In the genomic region with DNA sequence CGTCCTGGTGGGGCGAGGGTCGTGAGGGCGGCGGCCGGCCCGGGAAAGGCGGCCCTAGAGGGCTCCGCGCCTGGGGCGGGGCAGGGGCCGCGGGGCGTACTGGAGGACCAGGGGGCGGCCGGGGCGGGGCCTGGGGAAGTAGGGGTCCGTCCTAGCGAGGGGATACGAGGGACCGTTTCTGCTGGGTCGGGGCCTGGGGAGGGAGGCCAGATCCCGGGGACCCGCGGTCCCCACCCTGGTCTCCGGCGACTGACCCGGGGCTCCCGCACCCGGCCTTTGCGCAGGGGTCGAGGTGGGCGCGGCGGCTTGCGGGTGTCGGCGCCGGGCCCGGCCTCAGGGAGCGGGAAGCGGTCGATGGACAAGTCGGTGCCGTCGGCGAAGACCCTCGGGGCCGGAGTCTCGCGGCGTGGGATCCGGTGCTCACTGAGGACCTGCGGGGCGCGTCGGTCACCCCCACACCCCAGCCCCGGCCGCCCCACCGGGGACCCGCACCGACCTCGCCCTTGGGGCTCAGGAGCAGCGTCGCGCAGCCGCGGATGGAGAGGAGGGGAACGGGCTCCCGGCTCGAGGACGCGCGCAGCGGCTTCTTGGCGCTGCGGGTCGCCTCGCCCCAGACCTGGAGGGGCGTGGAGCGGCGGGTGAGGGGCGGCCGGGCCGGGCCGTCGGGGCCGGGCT, we compare ENCODE assay signal across 9 cellular contexts. TPM values are rescaled to one million over a fixed set of nuclear protein-coding genes. Genes with fewer than 3 reads are reported as not detected.
DNase-seq lines count a peak whose midpoint lies in the region; ATAC-seq, FAIRE-seq and TF ChIP-seq lines count a peak whose summit lies in the region.
"Had no signal": no experiment of that assay in that cellular context is flagged by ENCODE, and none has a peak within 500 bp of the region (broad histone marks: within the 10 kb centered on the region; RNA-seq: fewer than 3 reads in every experiment).

No MANE protein-coding gene starts in this region.

- BruUV-seq in HepG2 (replicated peaks; lab: Mats Ljungman, UMichigan), result no TSS peak

- no peak overlapping the region for H3K9ac ChIP-seq in HepG2 (ENCODE audit: insufficient read depth, low read depth, low read length)

- H3K4me1 ChIP-seq in right lobe of liver (peaks cover 0 to 21% (median 2%) of the 10 kb centered on the region in 4 donors), HepG2 (ENCODE audit: insufficient read depth, low read length) (peaks cover 80% of the 10 kb centered on the region), ascending aorta (peaks cover 16 to 18% of the 10 kb centered on the region in 2 donors), left lung (peaks cover 16 to 33% of the 10 kb centered on the region in 2 donors), vagina (peaks cover 27% of the 10 kb centered on the region)

- FAIRE-seq in HepG2 (lab: Jason Lieb, UNC), result no peak

- 18% methylated on average over 10 of the region's 88 CpGs for WGBS in right lobe of liver (ENCODE audit: insufficient coverage, low coverage, low lambda C conversion rate, missing lambda C conversion rate)
- 95% methylated on average over 72 of the region's 88 CpGs for WGBS in HepG2 (ENCODE audit: low lambda C conversion rate)

- POLR2A ChIA-PET in HepG2 (lab: Yijun Ruan, JAX), result interaction anchor here (1.0 to 1.4 kb wide), 3 partner anchors 20 to 172 kb away, joined by 3 to 4 read pairs (median 4); no protein-coding TSS in a partner anchor

- TF ChIP-seq EP300 in HepG2 (IDR thresholded peaks at IDR 0.05; ENCODE audit: low read depth in 2 of 2, low read length in 2 of 2), result no peak
- no peak for TF ChIP-seq EP300 in HepG2 (CRISPR knock-in tag; IDR thresholded peaks at IDR 0.05; ENCODE audit: borderline replicate concordance)

- no peak overlapping the region for H2AFZ ChIP-seq in HepG2 (ENCODE audit: low read length)

- TF ChIP-seq RAD21 in HepG2 (CRISPR knock-in tag; IDR thresholded peaks at IDR 0.05), result no peak

- ATAC-seq in right lobe of liver (no peak), HepG2 (no peak), left lung (peak; percentile 2), HG03039 (IDR thresholded peaks at IDR 0.05; ENCODE audit: unreplicated experiment) (no peak), GM18517 (IDR thresholded peaks at IDR 0.05; ENCODE audit: unreplicated experiment) (no peak)

- TF ChIP-seq POLR2A in right lobe of liver (IDR thresholded peaks at IDR 0.05) (no peak), HepG2 (IDR thresholded peaks at IDR 0.05; ENCODE audit: insufficient read depth in 1 of 2, low read depth in 2 of 2, low read length in 2 of 2) (no peak), vagina (IDR thresholded peaks at IDR 0.05) (no peak)

- H3K27me3 ChIP-seq in right lobe of liver, result no peaks in the 10 kb centered on the region
- H3K27me3 ChIP-seq in HepG2 (ENCODE audit: control insufficient read depth in 1 of 2, insufficient read depth in 2 of 2, low read length in 2 of 2), result peaks cover 4 to 8% of the 10 kb centered on the region in 2 experiments; a peak in 3 of 5 replicates
- peaks cover 25% of the 10 kb centered on the region for H3K27me3 ChIP-seq in ascending aorta
- H3K27me3 ChIP-seq in left lung, result peaks cover 28 to 74% of the 10 kb centered on the region in 2 donors
- peaks cover 14% of the 10 kb centered on the region for H3K27me3 ChIP-seq in vagina

- H3K27ac ChIP-seq in right lobe of liver (no peak overlapping the region), HepG2 (ENCODE audit: extremely low read length, insufficient read depth, low read length) (no peak overlapping the region), ascending aorta (no peak overlapping the region), left lung (no peak overlapping the region), vagina (no peak overlapping the region)

- in situ Hi-C loops in HepG2 (cut with HindIII; ENCODE audit: extremely low pct_ligation_motif_present, low pct_unique_long_range_greater_than_20kb), result loop anchor here (5.0 to 10.0 kb wide), 2 partner anchors 42 to 69 kb away; a partner anchor contains a TSS

- H3K79me2 ChIP-seq in HepG2 (ENCODE audit: insufficient read depth, low read length), result no peaks in the 10 kb centered on the region

- CTCF ChIA-PET in HepG2 (lab: Yijun Ruan, JAX; ENCODE audit: low intra/inter-chr PET ratio, low total read pairs), result interaction anchor here (0.9 kb wide), 1 partner anchor 172 kb away, joined by 3 read pairs; no protein-coding TSS in a partner anchor

- H3K36me3 ChIP-seq in right lobe of liver (no peaks in the 10 kb centered on the region), HepG2 (replicated peaks in 1 of 2; ENCODE audit: control insufficient read depth in 1 of 2, insufficient read depth in 2 of 2, low read length in 2 of 2) (no peaks in the 10 kb centered on the region), ascending aorta (no peaks in the 10 kb centered on the region), left lung (no peaks in the 10 kb centered on the region), vagina (no peaks in the 10 kb centered on the region)

- no peak for TF ChIP-seq CTCF in right lobe of liver (IDR thresholded peaks at IDR 0.05)
- TF ChIP-seq CTCF in HepG2 (CRISPR knock-in tag; IDR thresholded peaks at IDR 0.05), result no peak
- TF ChIP-seq CTCF in ascending aorta (IDR thresholded peaks at IDR 0.05), result no peak
- TF ChIP-seq CTCF in left lung (IDR thresholded peaks at IDR 0.05), result no peak
- no peak for TF ChIP-seq CTCF in vagina (IDR thresholded peaks at IDR 0.05)

- intact Hi-C loops in right lobe of liver (cut with DNase I), result loop anchor here (5.0 to 10.0 kb wide), 2 partner anchors 57 to 199 kb away; no protein-coding TSS in a partner anchor
- intact Hi-C loops in HepG2 (cut with micrococcal nuclease; ENCODE audit: unreplicated experiment), result loop anchor here (10.0 kb wide), 1 partner anchor 59 kb away; a partner anchor contains a TSS
- intact Hi-C loops in ascending aorta (cut with DNase I), result loop anchor here (2.0 to 5.0 kb wide), 2 partner anchors 72 to 173 kb away; a partner anchor contains a TSS
- intact Hi-C loops in left lung (cut with DNase I), result no loop called here
- intact Hi-C loops in vagina (cut with DNase I), result loop anchor here (10.0 kb wide), 1 partner anchor 169 kb away; no protein-coding TSS in a partner anchor

- no peak overlapping the region for H3K4me2 ChIP-seq in HepG2 (ENCODE audit: low read depth, low read length)

- H4K20me1 ChIP-seq in HepG2 (ENCODE audit: insufficient read depth, low read length), result no peaks in the 10 kb centered on the region

- DNase-seq in right lobe of liver (no peak), HepG2 (ENCODE audit: low spot score) (no peak), ascending aorta (ENCODE audit: low spot score in 2 of 2) (no peak), left lung (peak in 1 of 2 donors; percentile 83), vagina (ENCODE audit: extremely low spot score in 2 of 2) (no peak), NCI-H526 treated with DMSO at 0.1 percent for 48 hours (lab: John Stamatoyannopoulos, UW) (no peak)
- DNase-seq: foreskin melanocyte had no signal

- peak overlapping the region in 2 of 3 donors; percentile 9 to 24 for H3K4me3 ChIP-seq in right lobe of liver
- H3K4me3 ChIP-seq in HepG2 (replicated peaks in 1 of 3; ENCODE audit: insufficient read depth in 1 of 3, low read depth in 2 of 3, low read length in 3 of 3), result no peak overlapping the region
- H3K4me3 ChIP-seq in ascending aorta, result peak overlapping the region; percentile 37 to 48
- H3K4me3 ChIP-seq in left lung, result peak overlapping the region; percentile 5 to 41
- H3K4me3 ChIP-seq in vagina, result peak overlapping the region; percentile 30 to 32

- H3K9me3 ChIP-seq in right lobe of liver (no peaks in the 10 kb centered on the region), HepG2 (ENCODE audit: low read length) (no peaks in the 10 kb centered on the region), ascending aorta (no peaks in the 10 kb centered on the region), left lung (no peaks in the 10 kb centered on the region), vagina (no peaks in the 10 kb centered on the region)

RNA-seq across cellular contexts. Expression of a gene that starts 4.9 kb away (rescaled TPM):
- total RNA-seq in right lobe of liver (10 to 100 TPM in 1 of 6 experiments, 1 to 10 TPM in 5; 4.7 to 14.7 (median 7.9) TPM), HepG2 (2016; rRNA removed; fragmentation: Illumina TruSeq; extraction: Trizol) (0.25 and 1.1 TPM in 2 replicates), ascending aorta (1.1 TPM), left lung (1 to 10 TPM; 4.1 to 4.5 TPM), vagina (1.7 TPM)
- total RNA-seq in HepG2 (2016; cell fraction: cytosol; rRNA removed; fragmentation: Illumina TruSeq; extraction: Trizol; ENCODE audit: low read depth), result 0.40 and 0.44 TPM in 2 replicates
- 0.45 and 1.1 TPM in 2 replicates for total RNA-seq in HepG2 (2016; cell fraction: insoluble cytoplasmic fraction; rRNA removed; fragmentation: Illumina TruSeq; extraction: Trizol)
- total RNA-seq in HepG2 (2016; cell fraction: membrane; rRNA removed; fragmentation: Illumina TruSeq; extraction: Trizol), result 0.79 and 1.3 TPM in 2 replicates
- 1.3 and 1.7 TPM in 2 replicates for total RNA-seq in HepG2 (2016; cell fraction: nucleus; rRNA removed; fragmentation: Illumina TruSeq; extraction: Trizol)
- 3.1 and 3.6 TPM in 2 replicates for polyA plus RNA-seq in HepG2 (2011; rRNA removed)
- polyA plus RNA-seq in HepG2 (2011; cell fraction: cytosol; rRNA removed), result 1.1 and 2.2 TPM in 2 replicates
- polyA plus RNA-seq in HepG2 (2011; cell fraction: nucleus; rRNA removed), result 50.0 and 60.4 TPM in 2 replicates
- 1.3 and 1.4 TPM in 2 replicates for polyA plus RNA-seq in HepG2 (2012)
- polyA plus RNA-seq in HepG2 (2016; cell fraction: cytosol; fragmentation: Illumina TruSeq; extraction: Trizol; ENCODE audit: low read depth), result 0.53 and 0.78 TPM in 2 replicates
- polyA plus RNA-seq in HepG2 (2016; cell fraction: insoluble cytoplasmic fraction; fragmentation: Illumina TruSeq; extraction: Trizol; ENCODE audit: low read depth), result 0.42 and 0.68 TPM in 2 replicates
- 0.96 and 1.2 TPM in 2 replicates for polyA plus RNA-seq in HepG2 (2016; cell fraction: membrane; fragmentation: Illumina TruSeq; extraction: Trizol; ENCODE audit: low read depth)
- 3.7 and 5.0 TPM in 2 replicates for polyA plus RNA-seq in HepG2 (2016; cell fraction: nucleus; fragmentation: Illumina TruSeq; extraction: Trizol; ENCODE audit: insufficient read depth, low read depth)
- polyA minus RNA-seq in HepG2 (2011; rRNA and poly(A)+ RNA removed; ENCODE audit: low replicate concordance), result 0.51 and 0.96 TPM in 2 replicates
- polyA minus RNA-seq in HepG2 (2011; cell fraction: cytosol; rRNA and poly(A)+ RNA removed), result 0.88 and 1.4 TPM in 2 replicates
- polyA minus RNA-seq in HepG2 (2011; cell fraction: nucleus; rRNA and poly(A)+ RNA removed), result 2.6 and 3.1 TPM in 2 replicates

RNA-seq across cellular contexts. Expression of a gene that starts 5.1 kb away (rescaled TPM):
- total RNA-seq in right lobe of liver (10 to 100 TPM; 20.5 to 61.1 (median 39.5) TPM), HepG2 (2016; rRNA removed; fragmentation: Illumina TruSeq; extraction: Trizol) (13.1 and 20.2 TPM in 2 replicates), ascending aorta (3.5 TPM), left lung (10 to 100 TPM; 42.1 to 57.2 TPM), vagina (14.7 TPM)
- 5.4 and 5.7 TPM in 2 replicates for total RNA-seq in HepG2 (2016; cell fraction: cytosol; rRNA removed; fragmentation: Illumina TruSeq; extraction: Trizol; ENCODE audit: low read depth)
- 13.3 and 19.7 TPM in 2 replicates for total RNA-seq in HepG2 (2016; cell fraction: insoluble cytoplasmic fraction; rRNA removed; fragmentation: Illumina TruSeq; extraction: Trizol)
- total RNA-seq in HepG2 (2016; cell fraction: membrane; rRNA removed; fragmentation: Illumina TruSeq; extraction: Trizol), result 10.8 and 11.9 TPM in 2 replicates
- total RNA-seq in HepG2 (2016; cell fraction: nucleus; rRNA removed; fragmentation: Illumina TruSeq; extraction: Trizol), result 16.7 and 17.2 TPM in 2 replicates
- polyA plus RNA-seq in HepG2 (2011; rRNA removed), result 28.6 and 36.4 TPM in 2 replicates
- polyA plus RNA-seq in HepG2 (2011; cell fraction: cytosol; rRNA removed), result 22.3 and 49.0 TPM in 2 replicates
- 139 and 165 TPM in 2 replicates for polyA plus RNA-seq in HepG2 (2011; cell fraction: nucleus; rRNA removed)
- 8.9 and 12.6 TPM in 2 replicates for polyA plus RNA-seq in HepG2 (2012)
- 4.7 and 6.0 TPM in 2 replicates for polyA plus RNA-seq in HepG2 (2016; cell fraction: cytosol; fragmentation: Illumina TruSeq; extraction: Trizol; ENCODE audit: low read depth)
- polyA plus RNA-seq in HepG2 (2016; cell fraction: insoluble cytoplasmic fraction; fragmentation: Illumina TruSeq; extraction: Trizol; ENCODE audit: low read depth), result 12.3 and 15.9 TPM in 2 replicates
- polyA plus RNA-seq in HepG2 (2016; cell fraction: membrane; fragmentation: Illumina TruSeq; extraction: Trizol; ENCODE audit: low read depth), result 5.9 and 7.2 TPM in 2 replicates
- 32.6 and 40.7 TPM in 2 replicates for polyA plus RNA-seq in HepG2 (2016; cell fraction: nucleus; fragmentation: Illumina TruSeq; extraction: Trizol; ENCODE audit: insufficient read depth, low read depth)
- 6.7 and 39.4 TPM in 2 replicates for polyA minus RNA-seq in HepG2 (2011; rRNA and poly(A)+ RNA removed; ENCODE audit: low replicate concordance)
- 10.4 and 10.9 TPM in 2 replicates for polyA minus RNA-seq in HepG2 (2011; cell fraction: cytosol; rRNA and poly(A)+ RNA removed)
- 15.2 and 17.9 TPM in 2 replicates for polyA minus RNA-seq in HepG2 (2011; cell fraction: nucleus; rRNA and poly(A)+ RNA removed)

RNA-seq across cellular contexts. Expression of a gene that starts 18.3 kb away (rescaled TPM):
- total RNA-seq in right lobe of liver (1 to 10 TPM in 1 of 6 experiments, under 1 TPM in 4, not detected in 1; 0.12 to 1.1 (median 0.71) TPM), HepG2 (2016; rRNA removed; fragmentation: Illumina TruSeq; extraction: Trizol) (0.08 and 0.11 TPM in 2 replicates), ascending aorta (not detected), left lung (1 to 10 TPM; 1.8 to 3.1 TPM), vagina (0.49 TPM)
- 0.10 TPM in 1 of 2 replicates, not detected in the other for total RNA-seq in HepG2 (2016; cell fraction: cytosol; rRNA removed; fragmentation: Illumina TruSeq; extraction: Trizol; ENCODE audit: low read depth)
- 0.09 TPM in 2 replicates for total RNA-seq in HepG2 (2016; cell fraction: insoluble cytoplasmic fraction; rRNA removed; fragmentation: Illumina TruSeq; extraction: Trizol)
- total RNA-seq in HepG2 (2016; cell fraction: membrane; rRNA removed; fragmentation: Illumina TruSeq; extraction: Trizol), result 0.06 and 0.07 TPM in 2 replicates
- total RNA-seq in HepG2 (2016; cell fraction: nucleus; rRNA removed; fragmentation: Illumina TruSeq; extraction: Trizol), result not detected in 2 replicates
- polyA plus RNA-seq in HepG2 (2011; rRNA removed), result 0.29 and 0.46 TPM in 2 replicates
- 0.21 and 0.22 TPM in 2 replicates for polyA plus RNA-seq in HepG2 (2011; cell fraction: cytosol; rRNA removed)
- polyA plus RNA-seq in HepG2 (2011; cell fraction: nucleus; rRNA removed), result 3.4 and 3.8 TPM in 2 replicates
- 0.34 and 0.59 TPM in 2 replicates for polyA plus RNA-seq in HepG2 (2012)
- 0.05 TPM in 1 of 2 replicates, not detected in the other for polyA plus RNA-seq in HepG2 (2016; cell fraction: cytosol; fragmentation: Illumina TruSeq; extraction: Trizol; ENCODE audit: low read depth)
- polyA plus RNA-seq in HepG2 (2016; cell fraction: insoluble cytoplasmic fraction; fragmentation: Illumina TruSeq; extraction: Trizol; ENCODE audit: low read depth), result 0.19 TPM in 1 of 2 replicates, not detected in the other
- polyA plus RNA-seq in HepG2 (2016; cell fraction: membrane; fragmentation: Illumina TruSeq; extraction: Trizol; ENCODE audit: low read depth), result 0.10 TPM in 1 of 2 replicates, not detected in the other
- polyA plus RNA-seq in HepG2 (2016; cell fraction: nucleus; fragmentation: Illumina TruSeq; extraction: Trizol; ENCODE audit: insufficient read depth, low read depth), result 0.37 and 0.44 TPM in 2 replicates
- polyA minus RNA-seq in HepG2 (2011; rRNA and poly(A)+ RNA removed; ENCODE audit: low replicate concordance), result 0.20 and 0.56 TPM in 2 replicates
- 0.30 TPM in 1 of 2 replicates, not detected in the other for polyA minus RNA-seq in HepG2 (2011; cell fraction: cytosol; rRNA and poly(A)+ RNA removed)
- 0.37 and 0.64 TPM in 2 replicates for polyA minus RNA-seq in HepG2 (2011; cell fraction: nucleus; rRNA and poly(A)+ RNA removed)

RNA-seq across cellular contexts. Expression of a gene that starts 20.3 kb away (rescaled TPM):
- total RNA-seq in right lobe of liver (10 to 100 TPM in 5 of 6 experiments, 1 to 10 TPM in 1; 7.6 to 20.9 (median 14.8) TPM), HepG2 (2016; rRNA removed; fragmentation: Illumina TruSeq; extraction: Trizol) (47.5 and 50.0 TPM in 2 replicates), ascending aorta (21.6 TPM), left lung (10 to 100 TPM; 43.2 to 52.4 TPM), vagina (53.5 TPM)
- total RNA-seq in HepG2 (2016; cell fraction: cytosol; rRNA removed; fragmentation: Illumina TruSeq; extraction: Trizol; ENCODE audit: low read depth), result 97.1 and 126 TPM in 2 replicates
- 35.7 and 53.4 TPM in 2 replicates for total RNA-seq in HepG2 (2016; cell fraction: insoluble cytoplasmic fraction; rRNA removed; fragmentation: Illumina TruSeq; extraction: Trizol)
- total RNA-seq in HepG2 (2016; cell fraction: membrane; rRNA removed; fragmentation: Illumina TruSeq; extraction: Trizol), result 106 and 128 TPM in 2 replicates
- 23.1 and 23.7 TPM in 2 replicates for total RNA-seq in HepG2 (2016; cell fraction: nucleus; rRNA removed; fragmentation: Illumina TruSeq; extraction: Trizol)
- 32.9 TPM in 2 replicates for polyA plus RNA-seq in HepG2 (2011; rRNA removed)
- polyA plus RNA-seq in HepG2 (2011; cell fraction: cytosol; rRNA removed), result 29.5 and 42.1 TPM in 2 replicates
- polyA plus RNA-seq in HepG2 (2011; cell fraction: nucleus; rRNA removed), result 62.4 and 65.1 TPM in 2 replicates
- polyA plus RNA-seq in HepG2 (2012), result 15.4 and 32.7 TPM in 2 replicates
- polyA plus RNA-seq in HepG2 (2016; cell fraction: cytosol; fragmentation: Illumina TruSeq; extraction: Trizol; ENCODE audit: low read depth), result 120 and 151 TPM in 2 replicates
- 33.8 and 38.7 TPM in 2 replicates for polyA plus RNA-seq in HepG2 (2016; cell fraction: insoluble cytoplasmic fraction; fragmentation: Illumina TruSeq; extraction: Trizol; ENCODE audit: low read depth)
- polyA plus RNA-seq in HepG2 (2016; cell fraction: membrane; fragmentation: Illumina TruSeq; extraction: Trizol; ENCODE audit: low read depth), result 96.2 and 121 TPM in 2 replicates
- polyA plus RNA-seq in HepG2 (2016; cell fraction: nucleus; fragmentation: Illumina TruSeq; extraction: Trizol; ENCODE audit: insufficient read depth, low read depth), result 47.3 and 47.4 TPM in 2 replicates
- 29.8 and 71.6 TPM in 2 replicates for polyA minus RNA-seq in HepG2 (2011; rRNA and poly(A)+ RNA removed; ENCODE audit: low replicate concordance)
- 8.5 and 9.0 TPM in 2 replicates for polyA minus RNA-seq in HepG2 (2011; cell fraction: cytosol; rRNA and poly(A)+ RNA removed)
- polyA minus RNA-seq in HepG2 (2011; cell fraction: nucleus; rRNA and poly(A)+ RNA removed), result 5.8 and 11.4 TPM in 2 replicates

RNA-seq across cellular contexts. Expression of a gene that starts 20.6 kb away (rescaled TPM):
- total RNA-seq in right lobe of liver, result 10 to 100 TPM; 15.4 to 21.9 (median 20.3) TPM
- total RNA-seq in HepG2 (2016; rRNA removed; fragmentation: Illumina TruSeq; extraction: Trizol), result 13.7 and 16.7 TPM in 2 replicates
- total RNA-seq in HepG2 (2016; cell fraction: cytosol; rRNA removed; fragmentation: Illumina TruSeq; extraction: Trizol; ENCODE audit: low read depth), result 7.4 and 7.9 TPM in 2 replicates
- 10.7 and 17.0 TPM in 2 replicates for total RNA-seq in HepG2 (2016; cell fraction: insoluble cytoplasmic fraction; rRNA removed; fragmentation: Illumina TruSeq; extraction: Trizol)
- total RNA-seq in HepG2 (2016; cell fraction: membrane; rRNA removed; fragmentation: Illumina TruSeq; extraction: Trizol), result 5.1 and 6.1 TPM in 2 replicates
- total RNA-seq in HepG2 (2016; cell fraction: nucleus; rRNA removed; fragmentation: Illumina TruSeq; extraction: Trizol), result 10.8 and 14.2 TPM in 2 replicates
- 8.2 and 11.2 TPM in 2 replicates for polyA plus RNA-seq in HepG2 (2011; rRNA removed)
- 4.8 and 7.0 TPM in 2 replicates for polyA plus RNA-seq in HepG2 (2011; cell fraction: cytosol; rRNA removed)
- 30.1 and 30.7 TPM in 2 replicates for polyA plus RNA-seq in HepG2 (2011; cell fraction: nucleus; rRNA removed)
- polyA plus RNA-seq in HepG2 (2012), result 7.4 and 8.1 TPM in 2 replicates
- polyA plus RNA-seq in HepG2 (2016; cell fraction: cytosol; fragmentation: Illumina TruSeq; extraction: Trizol; ENCODE audit: low read depth), result 1.6 and 1.8 TPM in 2 replicates
- 10.7 and 13.7 TPM in 2 replicates for polyA plus RNA-seq in HepG2 (2016; cell fraction: insoluble cytoplasmic fraction; fragmentation: Illumina TruSeq; extraction: Trizol; ENCODE audit: low read depth)
- polyA plus RNA-seq in HepG2 (2016; cell fraction: membrane; fragmentation: Illumina TruSeq; extraction: Trizol; ENCODE audit: low read depth), result 2.1 and 2.5 TPM in 2 replicates
- polyA plus RNA-seq in HepG2 (2016; cell fraction: nucleus; fragmentation: Illumina TruSeq; extraction: Trizol; ENCODE audit: insufficient read depth, low read depth), result 25.7 and 27.7 TPM in 2 replicates
- 13.6 and 18.7 TPM in 2 replicates for polyA minus RNA-seq in HepG2 (2011; rRNA and poly(A)+ RNA removed; ENCODE audit: low replicate concordance)
- 7.8 and 7.9 TPM in 2 replicates for polyA minus RNA-seq in HepG2 (2011; cell fraction: cytosol; rRNA and poly(A)+ RNA removed)
- polyA minus RNA-seq in HepG2 (2011; cell fraction: nucleus; rRNA and poly(A)+ RNA removed), result 17.4 and 19.9 TPM in 2 replicates
- total RNA-seq in ascending aorta, result 25.4 TPM
- total RNA-seq in left lung, result 10 to 100 TPM; 23.9 to 32.7 TPM
- 26.0 TPM for total RNA-seq in vagina

Comparison
In these comparisons a context has a peak if more than half of its experiments do, and no peak if none do; other contexts are left out.
1. H3K4me3 ChIP-seq: peak in right lobe of liver (2 of 3), ascending aorta (2 of 2), left lung (2 of 2) and vagina (2 of 2); none in HepG2 (0 of 3).
2. intact Hi-C loops: an anchor here in right lobe of liver (5.0 to 10.0 kb wide), HepG2 (10.0 kb wide), ascending aorta (2.0 to 5.0 kb wide) and vagina (10.0 kb wide); none called in left lung.